ENCODE assay signal across 20 cellular contexts in the genomic region with DNA sequence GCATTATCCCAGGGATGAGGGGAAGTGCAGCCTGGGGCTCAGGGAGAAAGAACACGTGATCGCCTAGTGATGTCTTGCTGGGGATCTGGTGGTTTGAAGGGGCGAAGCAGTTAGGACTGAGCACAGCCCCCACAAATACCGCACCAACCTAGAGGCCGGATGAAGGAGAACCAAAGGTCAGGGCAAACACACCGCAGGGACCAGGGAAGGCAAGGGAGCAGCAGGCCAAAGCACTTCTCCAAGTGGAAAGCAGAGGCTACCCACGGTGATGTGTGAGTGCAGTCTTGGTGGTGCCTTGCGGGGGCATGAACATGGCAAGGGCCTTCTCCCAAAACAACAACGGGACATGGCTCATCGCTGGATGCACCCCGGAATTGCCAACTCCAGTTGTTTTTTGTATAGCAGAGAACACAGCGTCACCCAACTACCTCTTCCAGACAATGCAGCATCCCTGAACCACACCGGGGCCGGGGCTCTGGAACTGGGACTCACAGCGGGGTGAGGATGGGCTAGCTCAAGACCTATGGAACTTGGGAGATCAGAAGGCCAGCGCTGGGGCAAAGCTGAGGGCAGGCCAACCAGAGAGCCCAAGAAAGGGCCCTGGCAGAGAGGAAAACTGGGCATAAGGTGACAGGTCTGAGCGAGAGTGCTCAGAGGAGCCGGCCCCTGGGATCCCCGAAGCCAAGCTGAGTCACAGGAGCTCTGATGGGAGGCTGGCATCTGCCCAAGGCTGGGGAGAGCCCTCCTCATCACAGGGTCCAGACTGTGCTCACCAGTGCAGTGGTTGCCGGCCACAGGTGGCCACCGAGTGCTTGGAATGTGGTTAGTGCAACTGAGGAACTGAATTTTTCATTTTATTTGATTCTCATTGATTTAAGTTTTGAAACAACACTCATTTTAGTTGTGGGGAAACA. TPM values are rescaled to one million over a fixed set of nuclear protein-coding genes. Genes with fewer than 3 reads are reported as not detected.
DNase-seq lines count a peak whose midpoint lies in the region; ATAC-seq, FAIRE-seq and TF ChIP-seq lines count a peak whose summit lies in the region.
"Had no signal": no experiment of that assay in that cellular context is flagged by ENCODE, and none has a peak within 500 bp of the region (broad histone marks: within the 10 kb centered on the region; RNA-seq: fewer than 3 reads in every experiment).

No MANE protein-coding gene starts in this region.

- no peaks in the 10 kb centered on the region for H3K9me3 Mint-ChIP-seq in activated T-helper 17 cell treated with anti-CD3 and anti-CD28 coated beads, Interleukin-2, amount 50 U/mL, for 72 hours
- H3K9me3 Mint-ChIP-seq: activated T-helper 2 cell treated with anti-CD3 and anti-CD28 coated beads, Interferon-gamma antibody, Interleukin-2, Interleukin-4, amounts not matched to agents 10 μg/mL and 5 μg/mL and 100 μg/mL, durations not matched to agents 14 hours and 24 hours and 36 hours; CD4-positive, alpha-beta T cell; endodermal cell; T-helper 2 cell treated with Interferon-gamma antibody and Interleukin-4, amounts not matched to agents 5 μg/mL and 100 μg/mL, for 36 hours had no signal

- peaks cover under 1% of the 10 kb centered on the region for H3K27me3 ChIP-seq in bronchial epithelial cell (ENCODE audit: control insufficient read depth, insufficient read depth, low read length)
- H3K27me3 ChIP-seq in sigmoid colon = no peaks in the 10 kb centered on the region
- H3K27me3 ChIP-seq: SJSA1, uterus had no signal

- H3K27ac ChIP-seq in sigmoid colon = no peak overlapping the region
- H3K27ac ChIP-seq: neutrophil, SJSA1, uterus had no signal

- H3K4me1 Mint-ChIP-seq in activated T-helper 17 cell treated with anti-CD3 and anti-CD28 coated beads, Interleukin-2, amount 50 U/mL, for 72 hours = no peaks in the 10 kb centered on the region
- H3K4me1 Mint-ChIP-seq: endodermal cell had no signal

- H3K27ac Mint-ChIP-seq in activated T-helper 17 cell treated with anti-CD3 and anti-CD28 coated beads, Interleukin-2, amount 50 U/mL, for 72 hours = no peak overlapping the region
- H3K27ac Mint-ChIP-seq: activated T-helper 2 cell treated with anti-CD3 and anti-CD28 coated beads, Interferon-gamma antibody, Interleukin-2, Interleukin-4, amounts not matched to agents 10 μg/mL and 5 μg/mL and 100 μg/mL, durations not matched to agents 14 hours and 24 hours and 36 hours; CD4-positive, alpha-beta T cell; endodermal cell; T-helper 2 cell treated with Interferon-gamma antibody and Interleukin-4, amounts not matched to agents 5 μg/mL and 100 μg/mL, for 36 hours had no signal

- H3K4me3 ChIP-seq in bronchial epithelial cell (ENCODE audit: low read depth, low read length) (no peak overlapping the region), sigmoid colon (no peak overlapping the region)
- H3K4me3 ChIP-seq: SJSA1, uterus had no signal

- H3K9me3 ChIP-seq in sigmoid colon = no peaks in the 10 kb centered on the region
- H3K9me3 ChIP-seq: neutrophil, SJSA1, uterus had no signal

- H3K27me3 Mint-ChIP-seq in activated T-helper 17 cell treated with anti-CD3 and anti-CD28 coated beads, Interleukin-2, amount 50 U/mL, for 72 hours = peaks cover 12% of the 10 kb centered on the region

- TF ChIP-seq CTCF in bronchial epithelial cell (IDR thresholded peaks at IDR 0.05; ENCODE audit: insufficient read depth, low read length, severe bottlenecking) (no peak), sigmoid colon (IDR thresholded peaks at IDR 0.05) (no peak)

- peaks cover 0 to 11% (median 4%) of the 10 kb centered on the region in 4 donors for H3K4me1 ChIP-seq in sigmoid colon
- H3K4me1 ChIP-seq: uterus had no signal

- H3K36me3 Mint-ChIP-seq in activated T-helper 17 cell treated with anti-CD3 and anti-CD28 coated beads, Interleukin-2, amount 50 U/mL, for 72 hours (ENCODE audit: low read depth) = no peaks in the 10 kb centered on the region

- no peak overlapping the region for H3K4me3 Mint-ChIP-seq in activated T-helper 17 cell treated with anti-CD3 and anti-CD28 coated beads, Interleukin-2, amount 50 U/mL, for 72 hours
- H3K4me3 Mint-ChIP-seq: CD4-positive, alpha-beta T cell; endodermal cell; T-helper 2 cell treated with Interferon-gamma antibody and Interleukin-4, amounts not matched to agents 5 μg/mL and 100 μg/mL, for 36 hours had no signal

- H3K36me3 ChIP-seq in bronchial epithelial cell (ENCODE audit: control insufficient read depth, insufficient read depth, low read length) = no peaks in the 10 kb centered on the region
- H3K36me3 ChIP-seq in sigmoid colon = no peaks in the 10 kb centered on the region
- H3K36me3 ChIP-seq: neutrophil, SJSA1, uterus had no signal

- no peak for TF ChIP-seq POLR2A in sigmoid colon (IDR thresholded peaks at IDR 0.05)

- DNase-seq in EL (peak; percentile 53), NCI-H460 (ENCODE audit: extremely low read depth, low read depth) (peak; percentile 28), bronchial epithelial cell (ENCODE audit: low read depth) (no peak), iris pigment epithelial cell (ENCODE audit: low read depth) (peak; percentile 28), HCEC 1CT (no peak), NCI-H526 (lab: John Stamatoyannopoulos, UW) (no peak), sigmoid colon (no peak)
- DNase-seq: activated CD4-positive, CD25-positive, alpha-beta regulatory T cell treated with anti-CD3 and anti-CD28 coated beads, Interleukin-2, amount 50 U/mL, for 72 hours; CD4-positive, alpha-beta T cell; DND-41; endodermal cell; NCI-H2081 treated with DMSO at 0.1 percent for 48 hours; NCI-H510A treated with DMSO at 0.1 percent for 48 hours; uterus had no signal

- WGBS in sigmoid colon, 2 donors = 88 to 89% methylated on average over 21 of the region's 21 CpGs

- intact Hi-C loops in sigmoid colon (cut with DNase I) = no loop called here

- no peak for ATAC-seq in activated T-helper 17 cell treated with anti-CD3 and anti-CD28 coated beads, Interleukin-2, amount 50 U/mL, for 72 hours (replicated peaks)

- peak; percentile 70 for FAIRE-seq in bronchial epithelial cell (lab: Jason Lieb, UNC)
- FAIRE-seq: H54 had no signal

- no peak for TF ChIP-seq EP300 in sigmoid colon (IDR thresholded peaks at IDR 0.05)

RNA-seq across cellular contexts. Expression of a gene that starts 11.1 kb away (rescaled TPM):
- total RNA-seq in NCI-H460 (2014; rRNA removed; shearing (Covaris generic)) = 22.7 and 23.9 TPM in 2 replicates
- polyA plus RNA-seq in NCI-H460 (2014; cell fraction: nucleus; rRNA removed) = 28.8 and 46.1 TPM in 2 replicates
- total RNA-seq in bronchial epithelial cell (not detected in 2 replicates), sigmoid colon (10 to 100 TPM in 2 of 4 donors, 1 to 10 TPM in 2; 4.3 to 20.5 (median 9.4) TPM)
- under 1 TPM; 0.06 to 0.66 TPM for total RNA-seq in activated T-helper 17 cell treated with anti-CD3 and anti-CD28 coated beads, Interleukin-2, amount 50 U/mL, for 72 hours
- 1 to 10 TPM in 2 of 3 donors, not detected in 1; 2.4 to 3.0 TPM for polyA plus RNA-seq in sigmoid colon
- total RNA-seq: CD4-positive, alpha-beta T cell had no signal

Comparison
In these comparisons a context has a peak if more than half of its experiments do, and no peak if none do; other contexts are left out.
1. DNase-seq: peak in EL (single experiment), NCI-H460 (single experiment) and iris pigment epithelial cell (single experiment); none in bronchial epithelial cell (single experiment), HCEC 1CT (single experiment), NCI-H526 (0 of 2) and sigmoid colon (single experiment).